ENCODE assay signal across 24 cellular contexts in the genomic region with DNA sequence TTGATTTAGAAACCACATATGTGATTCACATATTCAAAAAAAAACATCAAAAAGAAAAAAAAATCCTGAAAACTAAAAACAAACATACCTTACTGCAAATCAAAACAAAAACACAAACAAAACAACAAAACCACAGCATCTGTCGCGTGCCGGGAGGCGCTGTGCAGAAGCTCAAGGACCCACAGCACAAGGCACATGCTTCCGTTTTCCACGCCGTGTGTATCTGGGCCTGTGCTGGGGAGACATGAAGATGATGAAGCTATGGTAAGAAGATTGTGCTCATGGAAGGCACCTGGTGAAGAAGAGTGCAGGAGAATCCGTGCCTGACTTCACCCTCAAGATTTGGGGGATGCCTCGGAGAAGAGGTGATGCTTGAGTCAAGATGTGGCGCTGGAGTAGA.
"Had no signal": no experiment of that assay in that cellular context is flagged by ENCODE, and none has a peak within 500 bp of the region (broad histone marks: within the 10 kb centered on the region; RNA-seq: fewer than 3 reads in every experiment).

No MANE protein-coding gene starts in this region.

- DNase-seq: colonic mucosa; cortex of kidney; dermis blood vessel endothelial cell; dorsolateral prefrontal cortex; effector CD4-positive, alpha-beta T cell; effector CD8-positive, alpha-beta T cell; effector memory CD4-positive, alpha-beta T cell; effector memory CD8-positive, alpha-beta T cell; endodermal cell; erythroblast; esophagus squamous epithelium; foreskin fibroblast; foreskin keratinocyte; foreskin melanocyte; gastrocnemius medialis; glutamatergic neuron; head of caudate nucleus; heart left ventricle; heart right ventricle had no signal

- H3K36me3 ChIP-seq: colonic mucosa, esophagus muscularis mucosa, esophagus squamous epithelium, gastrocnemius medialis, gastroesophageal sphincter, heart left ventricle, heart right ventricle had no signal

- H3K27me3 ChIP-seq: colonic mucosa, esophagus muscularis mucosa, esophagus squamous epithelium, foreskin keratinocyte, gastrocnemius medialis had no signal

- H3K27ac ChIP-seq: colonic mucosa, coronary artery, dorsolateral prefrontal cortex, epithelial cell of prostate, esophagus muscularis mucosa, esophagus squamous epithelium, foreskin keratinocyte, gastrocnemius medialis, gastroesophageal sphincter, heart left ventricle, heart right ventricle had no signal

- ATAC-seq: effector memory CD8-positive, alpha-beta T cell; esophagus mucosa; foreskin keratinocyte; gastrocnemius medialis; gastroesophageal sphincter; heart left ventricle; heart right ventricle had no signal

- H3K4me1 ChIP-seq: colonic mucosa, esophagus muscularis mucosa, esophagus squamous epithelium, foreskin keratinocyte, gastrocnemius medialis, gastroesophageal sphincter, heart left ventricle, heart right ventricle had no signal

- H3K9me3 ChIP-seq: colonic mucosa, esophagus muscularis mucosa, esophagus squamous epithelium, gastrocnemius medialis, gastroesophageal sphincter had no signal

- H3K4me3 ChIP-seq: colonic mucosa, coronary artery, dorsolateral prefrontal cortex, esophagus muscularis mucosa, esophagus squamous epithelium, gastrocnemius medialis, gastroesophageal sphincter, heart left ventricle, heart right ventricle had no signal
